In genomic region chr2:95159690-95160449, GRCh38 we compare ENCODE assay signal across 8 cellular contexts. TPM values are rescaled to one million over a fixed set of nuclear protein-coding genes. Genes with fewer than 3 reads are reported as not detected.
DNase-seq lines count a peak whose midpoint lies in the region; ATAC-seq and TF ChIP-seq lines count a peak whose summit lies in the region.

Gene ZNF514, minus strand, starts transcription at chr2:95159848. Its CDS starts 6,595 bp downstream, at chr2:95153253.

- H3K36me3 ChIP-seq in IMR-90 (ENCODE audit: control insufficient read depth, insufficient read depth, low read length) (peaks cover 22% of the 10 kb centered on the region), neuron (ENCODE audit: insufficient read depth, low read length) (no peaks in the 10 kb centered on the region), stomach smooth muscle (ENCODE audit: control insufficient read depth in 2 of 2, insufficient read depth in 2 of 2, low read length in 2 of 2) (peaks cover 9 to 17% of the 10 kb centered on the region in 2 donors)

- peak within 1 kb of the TSS; percentile 70 for H2AK5ac ChIP-seq in IMR-90 (ENCODE audit: low read depth, low read length)

- H3K4me3 ChIP-seq in IMR-90 (ENCODE audit: insufficient read depth, low read depth, low read length) (peak within 1 kb of the TSS; percentile 75), neuron (ENCODE audit: low read length) (peak within 1 kb of the TSS; percentile 59), stomach smooth muscle (ENCODE audit: low read length in 2 of 2) (peak within 1 kb of the TSS; percentile 90 to 91)

- H3K27me3 ChIP-seq in IMR-90 (ENCODE audit: control insufficient read depth, insufficient read depth, low read length) (no peaks in the 10 kb centered on the region), neuron (ENCODE audit: insufficient read depth, low read length) (no peaks in the 10 kb centered on the region), stomach smooth muscle (ENCODE audit: control insufficient read depth in 1 of 2, insufficient read depth in 2 of 2, low read length in 2 of 2) (no peaks in the 10 kb centered on the region)

- H3K4ac ChIP-seq in IMR-90 (ENCODE audit: low read depth, low read length) = peak within 1 kb of the TSS; percentile 88

- H2BK20ac ChIP-seq in IMR-90 (ENCODE audit: low read depth, low read length) = peak within 1 kb of the TSS; percentile 73

- peak within 1 kb of the TSS; percentile 97 to 98 for H4K8ac ChIP-seq in IMR-90 (ENCODE audit: low read depth in 2 of 2, low read length in 2 of 2)

- peak within 1 kb of the TSS; percentile 92 for H4K5ac ChIP-seq in IMR-90 (ENCODE audit: low read depth, low read length)

- POLR2A ChIA-PET in IMR-90 (lab: Charles Lee; ENCODE audit: unreplicated experiment) = interaction anchor here (0.5 kb wide), 1 partner anchor 653 kb away, joined by 3 read pairs; no protein-coding TSS in a partner anchor

- dilution Hi-C loops in IMR-90 (cut with HindIII; ENCODE audit: low sequenced_read_pairs, unreplicated experiment) = no loop called here

- H3K9ac ChIP-seq in IMR-90 (ENCODE audit: low read depth, low read length) = peak within 1 kb of the TSS; percentile 79
- peak within 1 kb of the TSS; percentile 87 to 91 for H3K9ac ChIP-seq in stomach smooth muscle (ENCODE audit: low read length in 2 of 2)

- peak within 1 kb of the TSS; percentile 25 for H2BK5ac ChIP-seq in IMR-90 (ENCODE audit: low read depth, low read length, poor library complexity, severe bottlenecking)

- H3K9me3 ChIP-seq in IMR-90 (ENCODE audit: control insufficient read depth, insufficient read depth, low read length) (peaks cover 20% of the 10 kb centered on the region), neuron (ENCODE audit: low read length) (peaks cover 43% of the 10 kb centered on the region), stomach smooth muscle (ENCODE audit: control insufficient read depth in 2 of 2, low read length in 2 of 2) (no peaks in the 10 kb centered on the region)

- DNase-seq in DMS153 (lab: John Stamatoyannopoulos, UW) (peak; percentile 43), IMR-90 (peak; percentile 64), SHP77 treated with DMSO at 0.1 percent for 48 hours (lab: John Stamatoyannopoulos, UW) (peak; percentile 6), foreskin melanocyte (peak; percentile 40)
- DNase-seq in activated gamma-delta T cell treated with anti-CD3 and anti-CD28 coated beads, Interleukin-2, amount 50 U/mL, for 16 hours (ENCODE audit: low read depth) = peak; percentile 64

- H3K9me1 ChIP-seq in IMR-90 (ENCODE audit: insufficient read depth, low read length) = 0 out of 2 replicates have a peak, but pooled peaks cover 2% of the 10 kb centered on the region

- H2BK15ac ChIP-seq in IMR-90 (ENCODE audit: low read depth, low read length) = no peak within 1 kb of the TSS; the same call in 2 of the 3 replicates

- peak within 1 kb of the TSS; percentile 64 for H3K27ac ChIP-seq in IMR-90 (ENCODE audit: insufficient read depth, low read length)
- H3K27ac ChIP-seq in stomach smooth muscle (ENCODE audit: low read length) = peak within 1 kb of the TSS; percentile 80

- peak within 1 kb of the TSS; percentile 22 for H2BK120ac ChIP-seq in IMR-90 (ENCODE audit: low read depth, low read length)

- peak within 1 kb of the TSS; percentile 94 for H3K4me2 ChIP-seq in IMR-90 (ENCODE audit: low read depth, low read length)

- 63% methylated on average over 7 of the region's 64 CpGs; no CpG with 5 or more reads in 1 of the 2 experiments for WGBS in IMR-90 (ENCODE audit: extremely low coverage in 2 of 2, insufficient read length in 1 of 2), 2 experiments

- H3K4me1 ChIP-seq in IMR-90 (ENCODE audit: control insufficient read depth, insufficient read depth, low read length) (peaks cover 4% of the 10 kb centered on the region; the same call in 1 of the 2 replicates), neuron (ENCODE audit: insufficient read depth, low read length) (peaks cover 5% of the 10 kb centered on the region), stomach smooth muscle (ENCODE audit: control insufficient read depth, insufficient read depth, low read length) (peaks cover 23% of the 10 kb centered on the region)

- ATAC-seq in GM21528 (IDR thresholded peaks at IDR 0.05; ENCODE audit: low FRiP score, unreplicated experiment) (peak; percentile 82), IMR-90 (ENCODE audit: low read depth) (peak; percentile 94)

- H3K14ac ChIP-seq in IMR-90 (replicated peaks; ENCODE audit: low read depth, low read length) = peak within 1 kb of the TSS; percentile 97

- no peak for TF ChIP-seq RAD21 in IMR-90 (IDR thresholded peaks at IDR 0.05; ENCODE audit: low read length)

- peak within 1 kb of the TSS; percentile 61 for H3K56ac ChIP-seq in IMR-90 (ENCODE audit: extremely low read depth, insufficient read depth, low read length)

- BruUV-seq in IMR-90 (replicated peaks; lab: Mats Ljungman, UMichigan) = no TSS peak

- peak within 1 kb of the TSS; percentile 97 for H2AFZ ChIP-seq in IMR-90 (replicated peaks; ENCODE audit: low read length, poor library complexity)
- peak within 1 kb of the TSS; percentile 59 for H2AFZ ChIP-seq in neuron (ENCODE audit: low read depth, low read length)

- intact Hi-C loops in IMR-90 (cut with micrococcal nuclease) = no loop called here

- peak within 1 kb of the TSS; percentile 100 for H3K23ac ChIP-seq in IMR-90 (ENCODE audit: low read depth, low read length)

- CTCF ChIA-PET in IMR-90 (lab: Yijun Ruan, JAX) = no interaction called here

- TF ChIP-seq CTCF in IMR-90 (conservative IDR thresholded peaks at IDR 0.05; ENCODE audit: low read depth, low read length) = no peak

- in situ Hi-C loops in IMR-90 (cut with MboI; ENCODE audit: low sequenced_read_pairs) = no loop called here

- H4K91ac ChIP-seq in IMR-90 (ENCODE audit: insufficient read depth, low read depth, low read length) = peak within 1 kb of the TSS; percentile 89

- no peaks in the 10 kb centered on the region for H4K20me1 ChIP-seq in IMR-90 (ENCODE audit: insufficient read depth, low read length)

- H2AK9ac ChIP-seq in IMR-90 (replicated peaks; ENCODE audit: low read depth, low read length, poor library complexity) = peak within 1 kb of the TSS; percentile 90

- peak within 1 kb of the TSS; percentile 44; the same call in 1 of the 2 replicates for H3K18ac ChIP-seq in IMR-90 (ENCODE audit: low read depth, low read length)

- no peak for TF ChIP-seq POLR2A in IMR-90 (IDR thresholded peaks at IDR 0.05; ENCODE audit: low read depth, low read length)

- peaks cover 20 to 21% of the 10 kb centered on the region in 2 experiments for H3K79me1 ChIP-seq in IMR-90 (ENCODE audit: low read depth in 1 of 2, low read length in 2 of 2)

TF ChIP-seq in IMR-90, 13 proteins besides CTCF, POLR2A, EP300 and RAD21:
- TF ChIP-seq MAZ (IDR thresholded peaks at IDR 0.05; ENCODE audit: borderline replicate concordance, low read depth, low read length) = peak; percentile 58
- peak; percentile 38; the same call in 1 of the 2 replicates for TF ChIP-seq MXI1 (IDR thresholded peaks at IDR 0.05; ENCODE audit: borderline replicate concordance, low read depth, low read length)
- TF ChIP-seq ELK1 (IDR thresholded peaks at IDR 0.05; ENCODE audit: borderline replicate concordance, low read depth, low read length) = no peak
- no peak for TF ChIP-seq FOS (IDR thresholded peaks at IDR 0.05; ENCODE audit: low read depth, low read length)

RNA-seq across cellular contexts. Expression of gene ZNF514, which starts in this region (rescaled TPM):
- total RNA-seq in IMR-90 (2012; rRNA removed) = 6.5 and 7.2 TPM in 2 replicates
- polyA plus RNA-seq in IMR-90 (2012; rRNA removed) = 4.4 and 5.3 TPM in 2 replicates
- polyA plus RNA-seq in IMR-90 (2012; cell fraction: cytosol; rRNA removed) = 0.96 and 1.4 TPM in 2 replicates
- polyA plus RNA-seq in IMR-90 (2012; cell fraction: nucleus; rRNA removed; ENCODE audit: low replicate concordance) = 6.5 and 29.3 TPM in 2 replicates

Comparison
In these comparisons a context has a peak if more than half of its experiments do, and no peak if none do; other contexts are left out.
1. Peak in every context shown above with its lines: DNase-seq, ATAC-seq, H3K4me3 ChIP-seq and H3K27ac ChIP-seq.
2. DNase-seq: peak in every context shown above with its lines; median percentile 64 in IMR-90; 64 in activated gamma-delta T cell treated with anti-CD3 and anti-CD28 coated beads, Interleukin-2, amount 50 U/mL, for 16 hours; 43 in DMS153; 40 in foreskin melanocyte; 6 in SHP77 treated with DMSO at 0.1 percent for 48 hours.